28 cellular contexts compared by ENCODE assay signal in genomic region chr18:48361801-48362200, GRCh38. TPM values are rescaled to one million over a fixed set of nuclear protein-coding genes. Genes with fewer than 3 reads are reported as not detected.
"Had no signal": no experiment of that assay in that cellular context is flagged by ENCODE, and none has a peak within 500 bp of the region (broad histone marks: within the 10 kb centered on the region; RNA-seq: fewer than 3 reads in every experiment).

No MANE protein-coding gene starts in this region.

- H3K4me1 Mint-ChIP-seq: activated CD4-positive, alpha-beta memory T cell treated with anti-CD3 and anti-CD28 coated beads, Interleukin-2, amount 10 ng/mL, durations not matched to agents 7 days and 5 days; activated naive CD4-positive, alpha-beta T cell treated with anti-CD3 and anti-CD28 coated beads, Interleukin-2, amount 50 U/mL, for 24 hours; T-cell had no signal

- H3K4me3 ChIP-seq: K562, SK-N-MC had no signal

- H3K27ac ChIP-seq: SK-N-MC had no signal

- DNase-seq: activated CD4-positive, alpha-beta memory T cell treated with anti-CD3 and anti-CD28 coated beads, Interleukin-2, amount 10 ng/mL, durations not matched to agents 7 days and 5 days; activated CD4-positive, alpha-beta T cell treated with anti-CD3 and anti-CD28 coated beads, Interleukin-2, amount 50 U/mL, for 1 hour; activated CD4-positive, CD25-positive, alpha-beta regulatory T cell; activated CD8-positive, alpha-beta memory T cell treated with anti-CD3 and anti-CD28 coated beads, Interleukin-2, amount 50 U/mL, for 48 hours; activated effector memory CD4-positive, alpha-beta T cell treated with Interleukin-2 at 50 U/mL for 16 hours; activated naive CD4-positive, alpha-beta T cell; activated T-cell treated with anti-CD3 and anti-CD28 coated beads, Interleukin-2, amount 50 U/mL, for 24 hours; aorta; Karpas-422; NCI-H1105 treated with DMSO at 0.1 percent for 48 hours; NCI-H1436 treated with DMSO at 0.1 percent for 48 hours; NCI-H187; NCI-H2081 treated with DMSO at 0.1 percent for 48 hours; NCI-H2171 treated with DMSO at 0.1 percent for 48 hours; NCI-H226; NCI-H526 treated with DMSO at 0.1 percent for 48 hours; NCI-H82; NK-92 treated with Interleukin-12 subunit alpha and Interleukin-12 subunit beta, amount 100 ng/mL, for 24 hours; OCI-M1; RPMI8226; T-helper 2 cell; T1000 had no signal

- H3K27ac Mint-ChIP-seq: activated CD4-positive, alpha-beta memory T cell treated with anti-CD3 and anti-CD28 coated beads, Interleukin-2, amount 10 ng/mL, durations not matched to agents 7 days and 5 days; activated naive CD4-positive, alpha-beta T cell treated with anti-CD3 and anti-CD28 coated beads, Interleukin-2, amount 50 U/mL, for 24 hours; activated T-cell treated with anti-CD3 and anti-CD28 coated beads, Interleukin-2, amount 50 U/mL, for 24 hours; activated T-helper 1 cell treated with anti-CD3 and anti-CD28 coated beads, Interleukin-12 subunit alpha, Interleukin-12 subunit beta, Interleukin-2, Interleukin-4 antibody, amounts not matched to agents 30 ng/mL and 10 ng/mL and 1 ng/mL, durations not matched to agents 14 hours and 24 hours and 36 hours; T-cell had no signal

- H3K4me3 Mint-ChIP-seq: activated CD4-positive, alpha-beta memory T cell treated with anti-CD3 and anti-CD28 coated beads, Interleukin-2, amount 10 ng/mL, durations not matched to agents 7 days and 5 days; activated naive CD4-positive, alpha-beta T cell treated with anti-CD3 and anti-CD28 coated beads, Interleukin-2, amount 50 U/mL, for 24 hours; activated T-cell treated with anti-CD3 and anti-CD28 coated beads, Interleukin-2, amount 50 U/mL, for 24 hours; activated T-helper 1 cell treated with anti-CD3 and anti-CD28 coated beads, Interleukin-12 subunit alpha, Interleukin-12 subunit beta, Interleukin-2, Interleukin-4 antibody, amounts not matched to agents 30 ng/mL and 10 ng/mL and 1 ng/mL, durations not matched to agents 14 hours and 24 hours and 36 hours; T-cell had no signal

- FAIRE-seq: K562, TTC549 had no signal

- H3K36me3 Mint-ChIP-seq: T-cell had no signal

RNA-seq across cellular contexts. Expression of gene ZBTB7C, which starts 47.4 kb away (rescaled TPM):
- total RNA-seq: K562 had no signal
- polyA plus RNA-seq: K562 had no signal
